1 cellular context compared by ENCODE assay signal in genomic region chr1:247113094-247113497, GRCh38.
TF ChIP-seq lines count a peak whose summit lies in the region.

No MANE protein-coding gene starts in this region.

TF ChIP-seq in HepG2, 621 proteins besides CTCF, POLR2A, EP300 and RAD21 (continued from another document and continues in another):
- TF ChIP-seq CSRNP1 (CRISPR knock-in tag; IDR thresholded peaks at IDR 0.05) (no peak), ZNF121 (CRISPR knock-in tag; IDR thresholded peaks at IDR 0.05) (no peak), SALL2 (CRISPR knock-in tag; IDR thresholded peaks at IDR 0.05) (no peak), JUNB (CRISPR knock-in tag; IDR thresholded peaks at IDR 0.05; ENCODE audit: borderline replicate concordance) (no peak), ZNF564 (CRISPR knock-in tag; IDR thresholded peaks at IDR 0.05) (0 out of 2 replicates have a peak, but pooled peaks have one; percentile 43), GMEB2 (CRISPR knock-in tag; IDR thresholded peaks at IDR 0.05; ENCODE audit: low read depth) (no peak), PRDM10 (CRISPR knock-in tag; IDR thresholded peaks at IDR 0.05; ENCODE audit: low read depth) (peak; percentile 66; the same call in 1 of the 2 replicates), ASH2L (IDR thresholded peaks at IDR 0.05; ENCODE audit: insufficient read length, low read depth, low read length) (no peak), MEF2D (CRISPR knock-in tag; IDR thresholded peaks at IDR 0.05) (no peak), SAFB2 (CRISPR knock-in tag; IDR thresholded peaks at IDR 0.05; ENCODE audit: borderline replicate concordance, low read depth) (no peak), SIX1 (CRISPR knock-in tag; IDR thresholded peaks at IDR 0.05; ENCODE audit: borderline replicate concordance) (no peak), PAF1 (CRISPR knock-in tag; IDR thresholded peaks at IDR 0.05) (no peak), ZNF205 (CRISPR knock-in tag; IDR thresholded peaks at IDR 0.05) (no peak; the same call in 1 of the 2 replicates), GABPA (IDR thresholded peaks at IDR 0.05; ENCODE audit: low read depth, low read length) (no peak), GABPA (CRISPR knock-in tag; IDR thresholded peaks at IDR 0.05; ENCODE audit: low read depth) (peak; percentile 64), IKZF5 (CRISPR knock-in tag; IDR thresholded peaks at IDR 0.05) (0 out of 2 replicates have a peak, but pooled peaks have one; percentile 17), CBX2 (IDR thresholded peaks at IDR 0.05; ENCODE audit: low read depth, low read length) (no peak), CBX2 (CRISPR knock-in tag; IDR thresholded peaks at IDR 0.05; ENCODE audit: low read depth) (no peak), ZNF615 (CRISPR knock-in tag; IDR thresholded peaks at IDR 0.05; ENCODE audit: borderline replicate concordance) (no peak), TAF15 (IDR thresholded peaks at IDR 0.05; ENCODE audit: low read depth, low read length, poor library complexity, severe bottlenecking) (no peak), ZNF468 (CRISPR knock-in tag; IDR thresholded peaks at IDR 0.05) (no peak), ISX (CRISPR knock-in tag; conservative IDR thresholded peaks at IDR 0.05) (no peak), ZNF7 (CRISPR knock-in tag; IDR thresholded peaks at IDR 0.05) (no peak), ZNF337 (CRISPR knock-in tag; IDR thresholded peaks at IDR 0.05; ENCODE audit: borderline replicate concordance, low read depth) (peak; percentile 31; the same call in 1 of the 2 replicates), BRF2 (CRISPR knock-in tag; IDR thresholded peaks at IDR 0.05) (no peak), ZSCAN25 (CRISPR knock-in tag; IDR thresholded peaks at IDR 0.05) (no peak), ZNF879 (CRISPR knock-in tag; IDR thresholded peaks at IDR 0.05) (no peak), ZSCAN21 (CRISPR knock-in tag; IDR thresholded peaks at IDR 0.05; ENCODE audit: borderline replicate concordance) (no peak), MED1 (CRISPR knock-in tag; IDR thresholded peaks at IDR 0.05) (peak; percentile 78), ARID4A (CRISPR knock-in tag; IDR thresholded peaks at IDR 0.05; ENCODE audit: borderline replicate concordance) (peak; percentile 37; the same call in 1 of the 2 replicates)
- TF ChIP-seq, protein P1, sequence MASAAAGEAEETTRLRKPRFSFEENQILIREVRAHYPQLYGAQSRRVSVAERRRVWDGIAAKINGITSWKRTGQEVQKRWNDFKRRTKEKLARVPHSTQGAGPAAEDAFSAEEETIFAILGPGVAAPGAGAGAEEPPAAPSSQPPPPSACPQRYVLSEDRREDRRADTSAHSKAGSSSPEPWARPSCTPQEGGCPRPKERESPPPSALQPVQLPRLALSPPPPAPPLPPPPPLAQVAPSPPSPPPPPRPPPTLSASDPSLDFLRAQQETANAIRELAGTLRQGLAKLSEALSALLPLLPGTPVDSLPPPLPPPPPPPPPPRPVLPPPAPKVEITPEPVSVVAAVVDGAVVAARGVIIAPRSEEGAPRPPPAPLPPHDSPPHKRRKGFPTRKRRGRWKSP (CRISPR knock-in tag; IDR thresholded peaks at IDR 0.05) = no peak
- TF ChIP-seq, protein P2, sequence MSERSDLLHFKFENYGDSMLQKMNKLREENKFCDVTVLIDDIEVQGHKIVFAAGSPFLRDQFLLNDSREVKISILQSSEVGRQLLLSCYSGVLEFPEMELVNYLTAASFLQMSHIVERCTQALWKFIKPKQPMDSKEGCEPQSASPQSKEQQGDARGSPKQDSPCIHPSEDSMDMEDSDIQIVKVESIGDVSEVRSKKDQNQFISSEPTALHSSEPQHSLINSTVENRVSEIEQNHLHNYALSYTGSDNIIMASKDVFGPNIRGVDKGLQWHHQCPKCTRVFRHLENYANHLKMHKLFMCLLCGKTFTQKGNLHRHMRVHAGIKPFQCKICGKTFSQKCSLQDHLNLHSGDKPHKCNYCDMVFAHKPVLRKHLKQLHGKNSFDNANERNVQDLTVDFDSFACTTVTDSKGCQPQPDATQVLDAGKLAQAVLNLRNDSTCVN (CRISPR knock-in tag; IDR thresholded peaks at IDR 0.05; ENCODE audit: borderline replicate concordance) = no peak
- TF ChIP-seq, protein P3, sequence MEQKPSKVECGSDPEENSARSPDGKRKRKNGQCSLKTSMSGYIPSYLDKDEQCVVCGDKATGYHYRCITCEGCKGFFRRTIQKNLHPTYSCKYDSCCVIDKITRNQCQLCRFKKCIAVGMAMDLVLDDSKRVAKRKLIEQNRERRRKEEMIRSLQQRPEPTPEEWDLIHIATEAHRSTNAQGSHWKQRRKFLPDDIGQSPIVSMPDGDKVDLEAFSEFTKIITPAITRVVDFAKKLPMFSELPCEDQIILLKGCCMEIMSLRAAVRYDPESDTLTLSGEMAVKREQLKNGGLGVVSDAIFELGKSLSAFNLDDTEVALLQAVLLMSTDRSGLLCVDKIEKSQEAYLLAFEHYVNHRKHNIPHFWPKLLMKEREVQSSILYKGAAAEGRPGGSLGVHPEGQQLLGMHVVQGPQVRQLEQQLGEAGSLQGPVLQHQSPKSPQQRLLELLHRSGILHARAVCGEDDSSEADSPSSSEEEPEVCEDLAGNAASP (CRISPR knock-in tag; IDR thresholded peaks at IDR 0.05; ENCODE audit: borderline replicate concordance) = 0 out of 2 replicates have a peak, but pooled peaks have one; percentile 8
- TF ChIP-seq, protein P4, sequence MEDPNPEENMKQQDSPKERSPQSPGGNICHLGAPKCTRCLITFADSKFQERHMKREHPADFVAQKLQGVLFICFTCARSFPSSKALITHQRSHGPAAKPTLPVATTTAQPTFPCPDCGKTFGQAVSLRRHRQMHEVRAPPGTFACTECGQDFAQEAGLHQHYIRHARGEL (CRISPR knock-in tag; IDR thresholded peaks at IDR 0.05) = no peak
- TF ChIP-seq, protein P5, sequence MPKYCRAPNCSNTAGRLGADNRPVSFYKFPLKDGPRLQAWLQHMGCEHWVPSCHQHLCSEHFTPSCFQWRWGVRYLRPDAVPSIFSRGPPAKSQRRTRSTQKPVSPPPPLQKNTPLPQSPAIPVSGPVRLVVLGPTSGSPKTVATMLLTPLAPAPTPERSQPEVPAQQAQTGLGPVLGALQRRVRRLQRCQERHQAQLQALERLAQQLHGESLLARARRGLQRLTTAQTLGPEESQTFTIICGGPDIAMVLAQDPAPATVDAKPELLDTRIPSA (CRISPR knock-in tag; IDR thresholded peaks at IDR 0.05; ENCODE audit: borderline replicate concordance) = no peak
- TF ChIP-seq, protein P6, sequence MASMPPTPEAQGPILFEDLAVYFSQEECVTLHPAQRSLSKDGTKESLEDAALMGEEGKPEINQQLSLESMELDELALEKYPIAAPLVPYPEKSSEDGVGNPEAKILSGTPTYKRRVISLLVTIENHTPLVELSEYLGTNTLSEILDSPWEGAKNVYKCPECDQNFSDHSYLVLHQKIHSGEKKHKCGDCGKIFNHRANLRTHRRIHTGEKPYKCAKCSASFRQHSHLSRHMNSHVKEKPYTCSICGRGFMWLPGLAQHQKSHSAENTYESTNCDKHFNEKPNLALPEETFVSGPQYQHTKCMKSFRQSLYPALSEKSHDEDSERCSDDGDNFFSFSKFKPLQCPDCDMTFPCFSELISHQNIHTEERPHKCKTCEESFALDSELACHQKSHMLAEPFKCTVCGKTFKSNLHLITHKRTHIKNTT (CRISPR knock-in tag; IDR thresholded peaks at IDR 0.05) = no peak
